In genomic region chr11:121596195-121597145, GRCh38 we compare ENCODE assay signal across 13 cellular contexts.
DNase-seq lines count a peak whose midpoint lies in the region; ATAC-seq, FAIRE-seq and TF ChIP-seq lines count a peak whose summit lies in the region.
"Had no signal": no experiment of that assay in that cellular context is flagged by ENCODE, and none has a peak within 500 bp of the region (broad histone marks: within the 10 kb centered on the region; RNA-seq: fewer than 3 reads in every experiment).

No MANE protein-coding gene starts in this region.

- H3K4me1 Mint-ChIP-seq in T-helper 17 cell: peaks cover 11% of the 10 kb centered on the region
- H3K4me1 Mint-ChIP-seq in CD14-positive monocyte: no peaks in the 10 kb centered on the region

- DNase-seq in right cardiac atrium (peak in 1 of 3 donors; percentile 49), right atrium auricular region (ENCODE audit: low spot score) (no peak), T-helper 17 cell (no peak), keratinocyte (ENCODE audit: low read depth, low spot score) (peak; percentile 33), kidney tubule cell (ENCODE audit: low spot score) (no peak), GM12892 (ENCODE audit: insufficient read length) (no peak), CD14-positive monocyte (ENCODE audit: low spot score) (no peak)
- DNase-seq: activated CD4-positive, alpha-beta T cell treated with anti-CD3 and anti-CD28 coated beads for 4 hours; AML-193; Peyer's patch; T-helper 1 cell had no signal

- peak overlapping the region; percentile 39 for H3K9ac ChIP-seq in keratinocyte (ENCODE audit: control insufficient read depth, extremely low read depth, insufficient read depth, low read length)

- no peak overlapping the region for H3K27ac ChIP-seq in right cardiac atrium (ENCODE audit: low read length)
- H3K27ac ChIP-seq in right atrium auricular region: no peak overlapping the region
- peak overlapping the region; percentile 81 for H3K27ac ChIP-seq in keratinocyte (ENCODE audit: control insufficient read depth, insufficient read depth, low read length)
- H3K27ac ChIP-seq: Peyer's patch had no signal

- H3K36me3 Mint-ChIP-seq in T-helper 17 cell (ENCODE audit: low read depth) (peaks cover 16% of the 10 kb centered on the region), CD14-positive monocyte (peaks cover 86 to 91% of the 10 kb centered on the region in 2 donors)

- no peaks in the 10 kb centered on the region for H3K27me3 ChIP-seq in right cardiac atrium (ENCODE audit: control insufficient read depth, insufficient read depth)
- H3K27me3 ChIP-seq in right atrium auricular region: no peaks in the 10 kb centered on the region
- H3K27me3 ChIP-seq in keratinocyte (ENCODE audit: control insufficient read depth, extremely low read depth, insufficient read depth, low read length): no peaks in the 10 kb centered on the region
- H3K27me3 ChIP-seq: Peyer's patch had no signal

- no peak overlapping the region for H3K4me3 Mint-ChIP-seq in T-helper 17 cell
- no peak overlapping the region for H3K4me3 Mint-ChIP-seq in CD14-positive monocyte
- H3K4me3 Mint-ChIP-seq: memory B cell had no signal

- H3K4me3 ChIP-seq in right cardiac atrium (ENCODE audit: low read length) (no peak overlapping the region), right atrium auricular region (no peak overlapping the region), keratinocyte (ENCODE audit: control insufficient read depth in 2 of 3, extremely low read depth in 1 of 3, insufficient read depth in 2 of 3, low read depth in 1 of 3, low read length in 3 of 3) (peak overlapping the region in 2 of 3 experiments; percentile 8 to 31)
- H3K4me3 ChIP-seq: Peyer's patch had no signal

- no peak for TF ChIP-seq CTCF in right atrium auricular region (IDR thresholded peaks at IDR 0.05)
- TF ChIP-seq CTCF in keratinocyte (optimal IDR thresholded peaks at IDR 0.05 in 1 of 3, IDR thresholded peaks at IDR 0.05 in 1 of 3, conservative IDR thresholded peaks at IDR 0.05 in 1 of 3; ENCODE audit: extremely low read depth in 1 of 3, insufficient read depth in 2 of 3, low read length in 3 of 3): no peak
- no peak for TF ChIP-seq CTCF in CD14-positive monocyte (IDR thresholded peaks at IDR 0.05)

- H3K36me3 ChIP-seq in right atrium auricular region (no peaks in the 10 kb centered on the region), keratinocyte (ENCODE audit: control insufficient read depth in 2 of 2, extremely low read depth in 1 of 2, insufficient read depth in 2 of 2, low read length in 2 of 2) (peaks cover 7 to 29% of the 10 kb centered on the region in 2 experiments)

- 73% methylated on average over 19 of the region's 19 CpGs for WGBS in right cardiac atrium

- H3K9me3 ChIP-seq in right cardiac atrium (ENCODE audit: control insufficient read depth, low read length): no peaks in the 10 kb centered on the region
- H3K9me3 ChIP-seq in right atrium auricular region: no peaks in the 10 kb centered on the region
- H3K9me3 ChIP-seq in T-helper 17 cell (ENCODE audit: control insufficient read depth, low read length, poor library complexity, severe bottlenecking): no peaks in the 10 kb centered on the region
- H3K9me3 ChIP-seq in keratinocyte (ENCODE audit: control insufficient read depth, low read depth, low read length): no peaks in the 10 kb centered on the region
- H3K9me3 ChIP-seq: Peyer's patch had no signal

- peak; percentile 17 for FAIRE-seq in keratinocyte (lab: Jason Lieb, UNC)
- no peak for FAIRE-seq in GM12892 (lab: Jason Lieb, UNC)

- peak overlapping the region; percentile 85 for H3K27ac Mint-ChIP-seq in T-helper 17 cell
- H3K27ac Mint-ChIP-seq in CD14-positive monocyte: peak overlapping the region in 3 of 7 donors; percentile 30 to 85 (median 34)
- H3K27ac Mint-ChIP-seq: memory B cell had no signal

- H3K9me1 ChIP-seq in keratinocyte (ENCODE audit: control insufficient read depth, extremely low read depth, insufficient read depth, low read length): no peaks in the 10 kb centered on the region

- TF ChIP-seq POLR2A in GM12892 (IDR thresholded peaks at IDR 0.05; ENCODE audit: low read depth, low read length): no peak

- H3K79me2 ChIP-seq in keratinocyte (ENCODE audit: control insufficient read depth, insufficient read depth, low read length): peaks cover 2% of the 10 kb centered on the region

- H3K27me3 Mint-ChIP-seq in T-helper 17 cell (no peaks in the 10 kb centered on the region), CD14-positive monocyte (ENCODE audit: low read depth in 3 of 3) (no peaks in the 10 kb centered on the region)
- H3K27me3 Mint-ChIP-seq: memory B cell had no signal

- H3K4me2 ChIP-seq in keratinocyte (ENCODE audit: control insufficient read depth, extremely low read depth, insufficient read depth, low read depth, low read length): peak overlapping the region; percentile 56

- H2AFZ ChIP-seq in keratinocyte (ENCODE audit: control insufficient read depth, low read length): peak overlapping the region; percentile 21

- no peaks in the 10 kb centered on the region for H3K9me3 Mint-ChIP-seq in CD14-positive monocyte
- H3K9me3 Mint-ChIP-seq: memory B cell had no signal

- intact Hi-C loops in right cardiac atrium (cut with DNase I) (loop anchor here in 1 of 4 donors (10.0 kb wide), 1 partner anchor 342 kb away; no protein-coding TSS in a partner anchor), CD14-positive monocyte (cut with micrococcal nuclease) (no loop called here)

- H3K4me1 ChIP-seq in right cardiac atrium (ENCODE audit: control insufficient read depth, insufficient read depth, low read length) (no peaks in the 10 kb centered on the region), right atrium auricular region (no peaks in the 10 kb centered on the region), keratinocyte (ENCODE audit: control insufficient read depth, extremely low read depth, insufficient read depth, low read length) (peaks cover 30% of the 10 kb centered on the region)

- no peaks in the 10 kb centered on the region for H4K20me1 ChIP-seq in keratinocyte (ENCODE audit: control insufficient read depth, extremely low read depth, insufficient read depth, low read length)

- ATAC-seq in right cardiac atrium (peak; percentile 55 to 61), T-helper 17 cell (no peak), HG02588 (IDR thresholded peaks at IDR 0.05; ENCODE audit: unreplicated experiment) (no peak)

- dilution Hi-C loops in keratinocyte (cut with MboI; ENCODE audit: extremely low pct_ligation_motif_present, low sequenced_read_pairs): no loop called here

Comparison
In these comparisons a context has a peak if more than half of its experiments do, and no peak if none do; other contexts are left out.
1. ATAC-seq: peak in right cardiac atrium (2 of 2); none in T-helper 17 cell (single experiment) and HG02588 (single experiment).
2. H3K4me3 ChIP-seq: peak in keratinocyte (2 of 3); none in right cardiac atrium (single experiment) and right atrium auricular region (0 of 2).